Comparison of ENCODE assay signal across 8 cellular contexts in the genomic region with DNA sequence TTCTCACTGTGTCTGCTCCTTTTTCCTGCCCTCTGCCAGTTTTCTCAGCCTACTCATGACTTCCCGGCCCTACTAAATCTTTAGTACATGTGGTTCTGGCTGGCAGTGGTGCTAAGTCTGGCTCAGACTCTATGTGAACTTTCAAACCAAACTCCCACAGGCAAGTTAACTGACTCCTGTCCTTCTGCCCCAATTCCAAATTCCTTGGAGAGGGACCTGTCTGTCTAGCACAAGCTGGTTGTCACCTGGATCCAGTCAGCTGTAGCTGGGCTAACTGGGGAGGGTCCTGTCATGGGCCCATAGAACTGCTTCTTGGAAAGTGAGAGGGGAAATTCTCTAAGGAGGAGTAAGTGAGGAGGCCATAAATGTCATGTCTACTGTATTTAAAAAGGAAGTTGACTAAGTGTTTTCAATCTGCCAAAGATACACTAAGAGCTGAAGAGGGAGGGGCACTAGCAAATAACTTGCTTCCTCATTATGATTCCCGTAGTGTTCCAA.
DNase-seq lines count a peak whose midpoint lies in the region; ATAC-seq and TF ChIP-seq lines count a peak whose summit lies in the region.

No MANE protein-coding gene starts in this region.

- H2BK5ac ChIP-seq in IMR-90 (ENCODE audit: low read depth, low read length, poor library complexity, severe bottlenecking) = peak overlapping the region; percentile 80

- no peak overlapping the region for H3K4me3 ChIP-seq in IMR-90 (ENCODE audit: insufficient read depth, low read depth, low read length)
- no peak overlapping the region for H3K4me3 ChIP-seq in cardiac fibroblast (replicated peaks in 1 of 2; ENCODE audit: low read depth in 2 of 2, low read length in 2 of 2)
- H3K4me3 ChIP-seq in gastrocnemius medialis = no peak overlapping the region
- H3K4me3 ChIP-seq in HAP-1 = no peak overlapping the region

- H3K27me3 ChIP-seq in IMR-90 (ENCODE audit: control insufficient read depth, insufficient read depth, low read length) (no peaks in the 10 kb centered on the region), gastrocnemius medialis (no peaks in the 10 kb centered on the region), HAP-1 (ENCODE audit: low read depth) (no peaks in the 10 kb centered on the region)

- H4K91ac ChIP-seq in IMR-90 (ENCODE audit: insufficient read depth, low read depth, low read length) = peak overlapping the region; percentile 54

- WGBS in IMR-90 (ENCODE audit: extremely low coverage in 2 of 2, insufficient read length in 1 of 2), 2 experiments = no CpG with 5 or more reads among the region's 2 CpGs

- H2BK20ac ChIP-seq in IMR-90 (ENCODE audit: low read depth, low read length) = peak overlapping the region; percentile 83

- H3K9me1 ChIP-seq in IMR-90 (ENCODE audit: insufficient read depth, low read length) = peaks cover 4% of the 10 kb centered on the region

- no peak overlapping the region; the same call in 1 of the 2 replicates for H4K5ac ChIP-seq in IMR-90 (ENCODE audit: low read depth, low read length)

- peaks cover 0 to 2% of the 10 kb centered on the region in 2 experiments; a peak in 1 of 4 replicates for H3K79me1 ChIP-seq in IMR-90 (ENCODE audit: low read depth in 1 of 2, low read length in 2 of 2)

- 0 out of 3 replicates have a peak overlapping the region, but pooled peaks have one; percentile 15 for H2BK15ac ChIP-seq in IMR-90 (ENCODE audit: low read depth, low read length)

- H3K36me3 ChIP-seq in IMR-90 (ENCODE audit: control insufficient read depth, insufficient read depth, low read length) (no peaks in the 10 kb centered on the region), gastrocnemius medialis (no peaks in the 10 kb centered on the region), HAP-1 (replicated peaks) (no peaks in the 10 kb centered on the region)

- ATAC-seq in GM18519 (IDR thresholded peaks at IDR 0.05; ENCODE audit: low FRiP score, unreplicated experiment) (peak; percentile 55), IMR-90 (ENCODE audit: low read depth) (peak; percentile 53), gastrocnemius medialis (peak; percentile 86 to 89)

- no peak for TF ChIP-seq CTCF in IMR-90 (conservative IDR thresholded peaks at IDR 0.05; ENCODE audit: low read depth, low read length)
- no peak for TF ChIP-seq CTCF in cardiac fibroblast (IDR thresholded peaks at IDR 0.05; ENCODE audit: low read depth, low read length)
- TF ChIP-seq CTCF in gastrocnemius medialis (IDR thresholded peaks at IDR 0.05 in 4 of 5, conservative IDR thresholded peaks at IDR 0.05 in 1 of 5) = no peak

- H3K27ac ChIP-seq in IMR-90 (ENCODE audit: insufficient read depth, low read length) (no peak overlapping the region; the same call in 1 of the 2 replicates), gastrocnemius medialis (peak overlapping the region; percentile 75 to 89 (median 86))

- intact Hi-C loops in IMR-90 (cut with micrococcal nuclease) = no loop called here
- intact Hi-C loops in gastrocnemius medialis (cut with DNase I; ENCODE audit: low total_unique reads) = loop anchor here (1.0 to 10.0 kb wide), 2 partner anchors 43 to 303 kb away; no protein-coding TSS in a partner anchor

- CTCF ChIA-PET in IMR-90 (lab: Yijun Ruan, JAX) = interaction anchor here (0.8 to 1.4 kb wide), 2 partner anchors 10 to 25 kb away, joined by 3 read pairs; no protein-coding TSS in a partner anchor

- peaks cover 7% of the 10 kb centered on the region for H3K4me1 ChIP-seq in IMR-90 (ENCODE audit: control insufficient read depth, insufficient read depth, low read length)
- H3K4me1 ChIP-seq in gastrocnemius medialis = peaks cover 48 to 61% of the 10 kb centered on the region in 2 donors
- H3K4me1 ChIP-seq in HAP-1 = no peaks in the 10 kb centered on the region

- H2AK5ac ChIP-seq in IMR-90 (ENCODE audit: low read depth, low read length) = peak overlapping the region; percentile 76; the same call in 1 of the 2 replicates

- no peaks in the 10 kb centered on the region for H4K20me1 ChIP-seq in IMR-90 (ENCODE audit: insufficient read depth, low read length)

- dilution Hi-C loops in IMR-90 (cut with HindIII; ENCODE audit: low sequenced_read_pairs, unreplicated experiment) = no loop called here

- H3K9me3 ChIP-seq in IMR-90 (ENCODE audit: control insufficient read depth, insufficient read depth, low read length) (no peaks in the 10 kb centered on the region), gastrocnemius medialis (no peaks in the 10 kb centered on the region), HAP-1 (no peaks in the 10 kb centered on the region)

- in situ Hi-C loops in IMR-90 (cut with MboI; ENCODE audit: low sequenced_read_pairs) = no loop called here
- in situ Hi-C loops in gastrocnemius medialis (cut with MboI; ENCODE audit: low sequenced_read_pairs in 4 of 4) = loop anchor here in 1 of 4 donors (10.0 kb wide), 2 partner anchors 83 to 117 kb away; no protein-coding TSS in a partner anchor
- in situ Hi-C loops in HAP-1 (cut with MboI; ENCODE audit: low sequenced_read_pairs) = no loop called here

- H2BK120ac ChIP-seq in IMR-90 (ENCODE audit: low read depth, low read length) = peak overlapping the region; percentile 67

- no TSS peak for BruUV-seq in IMR-90 (replicated peaks; lab: Mats Ljungman, UMichigan)

- H3K9ac ChIP-seq in IMR-90 (ENCODE audit: low read depth, low read length) = no peak overlapping the region

- no peak overlapping the region for H3K4me2 ChIP-seq in IMR-90 (ENCODE audit: low read depth, low read length)

- 0 out of 2 replicates have a peak overlapping the region, but pooled peaks have one; percentile 11 for H3K18ac ChIP-seq in IMR-90 (ENCODE audit: low read depth, low read length)

- H3K23ac ChIP-seq in IMR-90 (ENCODE audit: low read depth, low read length) = no peak overlapping the region

- H2AK9ac ChIP-seq in IMR-90 (replicated peaks; ENCODE audit: low read depth, low read length, poor library complexity) = no peak overlapping the region

- no peak for TF ChIP-seq RAD21 in IMR-90 (IDR thresholded peaks at IDR 0.05; ENCODE audit: low read length)

- DNase-seq in IMR-90 = peak; percentile 57
- peak; percentile 66 to 74 for DNase-seq in cardiac fibroblast (ENCODE audit: low read depth in 2 of 2)
- DNase-seq in gastrocnemius medialis = peak; percentile 71 to 81
- DNase-seq in HAP-1 (ENCODE audit: low spot score in 2 of 2) = no peak
- DNase-seq in NCI-H2029 (lab: John Stamatoyannopoulos, UW) = no peak
- no peak for DNase-seq in HK-2 (ENCODE audit: unreplicated experiment)
- DNase-seq in GOT3 (lab: John Stamatoyannopoulos, UW) = no peak

- peak overlapping the region; percentile 78 for H2AFZ ChIP-seq in IMR-90 (replicated peaks; ENCODE audit: low read length, poor library complexity)

- no peak for TF ChIP-seq POLR2A in IMR-90 (IDR thresholded peaks at IDR 0.05; ENCODE audit: low read depth, low read length)
- TF ChIP-seq POLR2A in gastrocnemius medialis (IDR thresholded peaks at IDR 0.05) = no peak

- POLR2A ChIA-PET in IMR-90 (lab: Charles Lee; ENCODE audit: unreplicated experiment) = no interaction called here

- H3K4ac ChIP-seq in IMR-90 (ENCODE audit: low read depth, low read length) = peak overlapping the region; percentile 63; the same call in 1 of the 2 replicates

- no peak overlapping the region for H3K56ac ChIP-seq in IMR-90 (ENCODE audit: extremely low read depth, insufficient read depth, low read length)

- peak overlapping the region; percentile 23 to 80; a peak in 2 of 4 replicates for H4K8ac ChIP-seq in IMR-90 (ENCODE audit: low read depth in 2 of 2, low read length in 2 of 2)

- H3K14ac ChIP-seq in IMR-90 (replicated peaks; ENCODE audit: low read depth, low read length) = peak overlapping the region; percentile 48

TF ChIP-seq in IMR-90, 13 proteins besides CTCF, POLR2A, EP300 and RAD21:
- TF ChIP-seq CEBPB (IDR thresholded peaks at IDR 0.05; ENCODE audit: low read depth, low read length) = no peak
- no peak for TF ChIP-seq MXI1 (IDR thresholded peaks at IDR 0.05; ENCODE audit: borderline replicate concordance, low read depth, low read length)
- TF ChIP-seq USF2 (IDR thresholded peaks at IDR 0.05; ENCODE audit: low read depth, low read length) = no peak
- TF ChIP-seq FOS (IDR thresholded peaks at IDR 0.05; ENCODE audit: low read depth, low read length) = no peak
- no peak for TF ChIP-seq MAZ (IDR thresholded peaks at IDR 0.05; ENCODE audit: borderline replicate concordance, low read depth, low read length)
- TF ChIP-seq CHD1 (IDR thresholded peaks at IDR 0.05; ENCODE audit: low read depth, low read length) = no peak
- TF ChIP-seq SMC3 (IDR thresholded peaks at IDR 0.05; ENCODE audit: low read depth, low read length) = no peak
- TF ChIP-seq NFE2L2 (IDR thresholded peaks at IDR 0.05; ENCODE audit: low read depth, low read length) = no peak
- TF ChIP-seq RFX5 (IDR thresholded peaks at IDR 0.05; ENCODE audit: low read depth, low read length) = no peak
- TF ChIP-seq BHLHE40 (IDR thresholded peaks at IDR 0.05; ENCODE audit: low read depth, low read length) = no peak

Comparison
In these comparisons a context has a peak if more than half of its experiments do, and no peak if none do; other contexts are left out.
1. DNase-seq: peak in IMR-90 (single experiment), cardiac fibroblast (2 of 2) and gastrocnemius medialis (2 of 2); none in HAP-1 (0 of 2), NCI-H2029 (single experiment), HK-2 (single experiment) and GOT3 (single experiment).
2. Peak in every context shown above with its lines, with median percentiles within 50 percentile points of each other: ATAC-seq.